In genomic region chrX:101390664-101391525, GRCh38 we compare ENCODE assay signal across 8 cellular contexts. TPM values are rescaled to one million over a fixed set of nuclear protein-coding genes. Genes with fewer than 3 reads are reported as not detected.
A peak's percentile ranks its signal among the peaks of the same experiment; 100 is the strongest.
DNase-seq lines count a peak whose midpoint lies in the region; ATAC-seq, FAIRE-seq and TF ChIP-seq lines count a peak whose summit lies in the region.

Gene RPL36A (plus strand): TSS chrX:101391011. CDS start chrX:101391044, 33 bp downstream.

- TF ChIP-seq POLR2A in GM12891 (IDR thresholded peaks at IDR 0.05; ENCODE audit: low read depth, low read length), result peak; percentile 98
- peak; percentile 51 to 73 for TF ChIP-seq POLR2A in adrenal gland (IDR thresholded peaks at IDR 0.05)
- TF ChIP-seq POLR2A in uterus (IDR thresholded peaks at IDR 0.05), result peak; percentile 61 to 75

- H3K4me3 ChIP-seq in adrenal gland, result peak within 1 kb of the TSS in 3 of 4 donors; percentile 18 to 58 (median 31)
- H3K4me3 ChIP-seq in right atrium auricular region, result peak within 1 kb of the TSS; percentile 53 to 56
- peak within 1 kb of the TSS; percentile 41 to 42 for H3K4me3 ChIP-seq in uterus

- DNase-seq in GM12891 (ENCODE audit: insufficient read length, low spot score) (peak; percentile 35), NCI-H1436 treated with DMSO at 0.1 percent for 48 hours (lab: John Stamatoyannopoulos, UW) (peak; percentile 86), T-cell (peak; percentile 54 to 80 (median 68)), adrenal gland (peak; percentile 77 to 93 (median 86)), right atrium auricular region (ENCODE audit: low spot score) (peak; percentile 87), pulmonary artery endothelial cell (ENCODE audit: low read depth, low spot score) (peak; percentile 63), uterus (peak; percentile 84 to 86)

- H3K4me3 Mint-ChIP-seq in T-cell, result peak within 1 kb of the TSS; percentile 88 to 93 (median 92)

- POLR2A ChIA-PET in T-cell (lab: Charles Lee), result interaction anchor here in 1 of 2 donors (0.8 to 1.2 kb wide), 3 partner anchors 13 to 570 kb away, joined by 3 read pairs; partner anchors contain the start of genes CSTF2 and TIMM8A

- H3K27ac Mint-ChIP-seq in T-cell, result peak within 1 kb of the TSS; percentile 93 to 94

- H3K27me3 Mint-ChIP-seq in T-cell, result peaks cover 0 to 4% of the 10 kb centered on the region in 2 donors

- H3K4me1 Mint-ChIP-seq in T-cell, result peaks cover 19 to 35% (median 30%) of the 10 kb centered on the region in 3 donors

- H3K27me3 ChIP-seq in adrenal gland, result no peaks in the 10 kb centered on the region
- no peaks in the 10 kb centered on the region for H3K27me3 ChIP-seq in right atrium auricular region
- H3K27me3 ChIP-seq in uterus, result no peaks in the 10 kb centered on the region

- ATAC-seq in HG02852 (IDR thresholded peaks at IDR 0.05; ENCODE audit: unreplicated experiment) (peak; percentile 78), T-cell (replicated peaks in 1 of 4) (peak; percentile 93 to 96 (median 94))

- H3K36me3 Mint-ChIP-seq in T-cell, result peaks cover 18% of the 10 kb centered on the region

- 0 to 51% (median 17%) methylated on average over 16 to 47 of the region's 47 CpGs for WGBS in adrenal gland, 4 donors

- peak; percentile 85 for FAIRE-seq in GM12891 (lab: Jason Lieb, UNC)

- intact Hi-C loops in adrenal gland (cut with DNase I) (no loop called here), uterus (cut with DNase I; ENCODE audit: low total_unique reads) (no loop called here)

- TF ChIP-seq CTCF in adrenal gland (IDR thresholded peaks at IDR 0.05), result peak; percentile 27 to 65 (median 58)
- TF ChIP-seq CTCF in right atrium auricular region (IDR thresholded peaks at IDR 0.05), result peak in 1 of 2 donors; percentile 76
- peak; percentile 62 to 69 (median 66) for TF ChIP-seq CTCF in uterus (IDR thresholded peaks at IDR 0.05)

- H3K9me3 Mint-ChIP-seq in T-cell, result no peaks in the 10 kb centered on the region

- no peaks in the 10 kb centered on the region for H3K4me1 ChIP-seq in adrenal gland (replicated peaks in 1 of 2)
- no peaks in the 10 kb centered on the region for H3K4me1 ChIP-seq in right atrium auricular region
- H3K4me1 ChIP-seq in uterus, result no peaks in the 10 kb centered on the region

- CTCF ChIA-PET in T-cell (lab: Charles Lee), result interaction anchor here (0.8 to 1.4 kb wide), 6 partner anchors 12 to 44 kb away, joined by 3 to 5 read pairs (median 4); partner anchors contain the start of gene TIMM8A (in 1 of the 2)

- H3K9me3 ChIP-seq in adrenal gland (replicated peaks in 1 of 3) (no peaks in the 10 kb centered on the region), right atrium auricular region (no peaks in the 10 kb centered on the region), uterus (no peaks in the 10 kb centered on the region)

- peak within 1 kb of the TSS in 4 of 5 donors; percentile 10 to 81 (median 54) for H3K27ac ChIP-seq in adrenal gland
- H3K27ac ChIP-seq in right atrium auricular region, result peak within 1 kb of the TSS; percentile 71 to 74
- H3K27ac ChIP-seq in uterus, result peak within 1 kb of the TSS; percentile 77 to 82

- H3K36me3 ChIP-seq in adrenal gland (replicated peaks in 1 of 2), result no peaks in the 10 kb centered on the region
- no peaks in the 10 kb centered on the region for H3K36me3 ChIP-seq in right atrium auricular region
- no peaks in the 10 kb centered on the region for H3K36me3 ChIP-seq in uterus

TF ChIP-seq in GM12891, 5 proteins besides CTCF, POLR2A, EP300 and RAD21:
- peak; percentile 91 for TF ChIP-seq SPI1 (IDR thresholded peaks at IDR 0.05; ENCODE audit: low read depth, low read length)
- peak; percentile 99 for TF ChIP-seq TAF1 (IDR thresholded peaks at IDR 0.05; ENCODE audit: low read depth, low read length)
- no peak for TF ChIP-seq PAX5 (IDR thresholded peaks at IDR 0.05; ENCODE audit: insufficient read depth, low read length, severe bottlenecking)
- TF ChIP-seq POU2F2 (IDR thresholded peaks at IDR 0.05; ENCODE audit: low read depth, low read length), result peak; percentile 85
- TF ChIP-seq POLR2AphosphoS5 (IDR thresholded peaks at IDR 0.05; ENCODE audit: low read depth, low read length), result peak; percentile 98

RNA-seq across cellular contexts. Expression of gene RPL36A, which starts in this region (rescaled TPM):
- 4,192 TPM for polyA plus RNA-seq in GM12891 (2012; ENCODE audit: low read depth, missing spikeins)
- total RNA-seq in T-cell (100 to 1,000 TPM; 183 to 509 (median 431) TPM), adrenal gland (1,000 to 10,000 TPM in 2 of 8 donors, 100 to 1,000 TPM in 6; 122 to 1,462 (median 182) TPM), right atrium auricular region (1,000 to 10,000 TPM in 1 of 2 donors, 100 to 1,000 TPM in 1; 495 to 1,021 TPM), pulmonary artery endothelial cell (735 and 865 TPM in 2 replicates), uterus (1,000 to 10,000 TPM in 3 of 4 donors, 100 to 1,000 TPM in 1; 279 to 2,120 (median 1,455) TPM)
- polyA plus RNA-seq in adrenal gland, result 1,000 to 10,000 TPM in 2 of 3 donors, 100 to 1,000 TPM in 1; 990 to 3,551 (median 1,778) TPM

Comparison
In these comparisons a context has a peak if more than half of its experiments do, and no peak if none do; other contexts are left out.
1. Peak in every context shown above with its lines: DNase-seq, ATAC-seq, H3K4me3 ChIP-seq and H3K27ac ChIP-seq.
2. DNase-seq: peak in every context shown above with its lines; median percentile 87 in right atrium auricular region; 86 in NCI-H1436 treated with DMSO at 0.1 percent for 48 hours; 86 in adrenal gland; 85 in uterus; 68 in T-cell; 63 in pulmonary artery endothelial cell; 35 in GM12891.